10 cellular contexts compared by ENCODE assay signal in the genomic region with DNA sequence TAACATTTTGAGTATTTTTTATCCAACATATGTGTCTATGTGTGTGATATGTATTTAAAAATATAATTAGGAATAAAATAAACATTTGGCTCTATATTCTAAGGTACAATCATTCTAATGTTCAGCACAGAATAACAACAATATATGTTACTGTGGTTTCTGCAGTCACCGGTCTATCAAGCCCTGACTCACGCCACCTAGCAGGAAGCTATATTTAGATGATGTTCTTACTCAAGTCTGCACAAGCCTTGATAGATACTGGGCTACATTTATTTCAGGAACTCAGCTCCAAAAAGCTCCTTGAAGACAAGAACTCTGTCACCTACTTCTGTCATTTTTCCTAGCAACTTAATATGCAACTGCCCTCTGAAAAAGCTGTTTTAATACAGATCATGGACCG.
DNase-seq lines count a peak whose midpoint lies in the region; ATAC-seq, FAIRE-seq and TF ChIP-seq lines count a peak whose summit lies in the region.
"Had no signal": no experiment of that assay in that cellular context is flagged by ENCODE, and none has a peak within 500 bp of the region (broad histone marks: within the 10 kb centered on the region; RNA-seq: fewer than 3 reads in every experiment).

No MANE protein-coding gene starts in this region.

- H3K4me3 ChIP-seq in breast epithelium (no peak overlapping the region), astrocyte (ENCODE audit: insufficient read depth, low read depth, low read length) (no peak overlapping the region), testis (no peak overlapping the region), left ventricle myocardium inferior (no peak overlapping the region)

- intact Hi-C loops in MCF 10A (cut with micrococcal nuclease) (no loop called here), breast epithelium (cut with DNase I; ENCODE audit: low total_unique reads) (no loop called here), testis (cut with DNase I; ENCODE audit: low total_unique reads) (no loop called here), left ventricle myocardium inferior (cut with micrococcal nuclease) (no loop called here)

- peak overlapping the region; percentile 74 for H3K27ac Mint-ChIP-seq in MCF 10A (ENCODE audit: low read depth, unreplicated experiment)
- peak overlapping the region; percentile 91 for H3K27ac Mint-ChIP-seq in astrocyte (ENCODE audit: unreplicated experiment)

- peak; percentile 75 for DNase-seq in MCF 10A (ENCODE audit: unreplicated experiment)
- no peak for DNase-seq in breast epithelium (ENCODE audit: low spot score in 2 of 2)
- peak; percentile 76 for DNase-seq in astrocyte (ENCODE audit: low read depth)
- DNase-seq in activated T-cell treated with anti-CD3 and anti-CD28 coated beads, Interleukin-2, amount 50 U/mL, for 4 hours = no peak
- no peak for DNase-seq in G401 (ENCODE audit: low spot score)
- no peak for DNase-seq in testis
- no peak for DNase-seq in left ventricle myocardium inferior
- DNase-seq: 8988T had no signal

- peaks cover 5% of the 10 kb centered on the region for H3K4me1 Mint-ChIP-seq in MCF 10A (ENCODE audit: insufficient read depth, unreplicated experiment)
- H3K4me1 Mint-ChIP-seq in astrocyte (ENCODE audit: low read depth, unreplicated experiment) = peaks cover 19% of the 10 kb centered on the region
- no peaks in the 10 kb centered on the region for H3K4me1 Mint-ChIP-seq in activated T-cell treated with anti-CD3 and anti-CD28 coated beads, Interleukin-2, amount 50 U/mL, for 4 hours (ENCODE audit: low read depth)

- whole genome bisulfite sequencing in testis, 2 donors = 83 to 89% methylated on average over 3 of the region's 3 CpGs

- H2AFZ ChIP-seq in astrocyte (ENCODE audit: low read depth, low read length) = no peak overlapping the region

- no peaks in the 10 kb centered on the region for H3K79me2 ChIP-seq in astrocyte (ENCODE audit: insufficient read depth, low read length)

- H3K36me3 ChIP-seq in breast epithelium = no peaks in the 10 kb centered on the region
- no peaks in the 10 kb centered on the region for H3K36me3 ChIP-seq in astrocyte (ENCODE audit: insufficient read depth, low read length)
- no peaks in the 10 kb centered on the region for H3K36me3 ChIP-seq in testis (ENCODE audit: low read depth, missing control alignments)
- H3K36me3 ChIP-seq in left ventricle myocardium inferior = no peaks in the 10 kb centered on the region
- H3K36me3 ChIP-seq: neutrophil had no signal

- no TSS peak for BruUV-seq in MCF 10A (replicated peaks; lab: Mats Ljungman, UMichigan)

- H3K4me1 ChIP-seq in breast epithelium (no peaks in the 10 kb centered on the region), astrocyte (ENCODE audit: insufficient read depth, low read length) (peaks cover 13% of the 10 kb centered on the region), testis (no peaks in the 10 kb centered on the region), left ventricle myocardium inferior (peaks cover 35% of the 10 kb centered on the region)

- peak; percentile 93 for ATAC-seq in HG03354 (IDR thresholded peaks at IDR 0.05; ENCODE audit: poor library complexity, severe bottlenecking, unreplicated experiment)
- ATAC-seq in activated T-cell treated with anti-CD3 and anti-CD28 coated beads, Interleukin-2, amount 50 U/mL, for 4 hours = no peak

- H3K4me3 Mint-ChIP-seq in MCF 10A (ENCODE audit: unreplicated experiment) (peak overlapping the region; percentile 32), astrocyte (ENCODE audit: unreplicated experiment) (no peak overlapping the region)
- H3K4me3 Mint-ChIP-seq in activated T-cell treated with anti-CD3 and anti-CD28 coated beads, Interleukin-2, amount 50 U/mL, for 4 hours = no peak overlapping the region

- H3K27me3 Mint-ChIP-seq in MCF 10A (ENCODE audit: insufficient read depth, unreplicated experiment) (peaks cover 11% of the 10 kb centered on the region), astrocyte (ENCODE audit: low read depth, unreplicated experiment) (no peaks in the 10 kb centered on the region)
- H3K27me3 Mint-ChIP-seq in activated T-cell treated with anti-CD3 and anti-CD28 coated beads, Interleukin-2, amount 50 U/mL, for 4 hours (ENCODE audit: low read depth) = no peaks in the 10 kb centered on the region

- no peak for FAIRE-seq in astrocyte (lab: Jason Lieb, UNC)

- in situ Hi-C loops in G401 (cut with HindIII; ENCODE audit: low sequenced_read_pairs) = no loop called here

- POLR2A ChIA-PET in MCF 10A (lab: Yijun Ruan, JAX) = interaction anchor here (0.7 to 5.9 kb wide), 9 partner anchors 20 to 108 kb away, joined by 3 to 38 read pairs (median 5); no protein-coding TSS in a partner anchor

- H3K27ac ChIP-seq in breast epithelium = no peak overlapping the region
- peak overlapping the region; percentile 60 for H3K27ac ChIP-seq in astrocyte (ENCODE audit: low read depth, low read length)
- no peak overlapping the region for H3K27ac ChIP-seq in testis
- H3K27ac ChIP-seq in left ventricle myocardium inferior (replicated peaks) = no peak overlapping the region
- H3K27ac ChIP-seq: neutrophil had no signal

- peak overlapping the region; percentile 50 for H3K4me2 ChIP-seq in astrocyte (ENCODE audit: low read length)

- H3K9me3 Mint-ChIP-seq in MCF 10A (ENCODE audit: unreplicated experiment) (no peaks in the 10 kb centered on the region), astrocyte (ENCODE audit: unreplicated experiment) (no peaks in the 10 kb centered on the region)
- H3K9me3 Mint-ChIP-seq in activated T-cell treated with anti-CD3 and anti-CD28 coated beads, Interleukin-2, amount 50 U/mL, for 4 hours = no peaks in the 10 kb centered on the region

- H3K9me3 ChIP-seq in breast epithelium (no peaks in the 10 kb centered on the region), astrocyte (ENCODE audit: insufficient read depth, low read depth, low read length) (no peaks in the 10 kb centered on the region), testis (no peaks in the 10 kb centered on the region), left ventricle myocardium inferior (replicated peaks) (no peaks in the 10 kb centered on the region)
- H3K9me3 ChIP-seq: neutrophil had no signal

- TF ChIP-seq POLR2A in breast epithelium (IDR thresholded peaks at IDR 0.05) (no peak), testis (IDR thresholded peaks at IDR 0.05) (no peak)

- no peak overlapping the region for H3K9ac ChIP-seq in astrocyte (ENCODE audit: low read length)

- no peaks in the 10 kb centered on the region for H4K20me1 ChIP-seq in astrocyte (ENCODE audit: insufficient read depth, low read length)

- TF ChIP-seq CTCF in MCF 10A (IDR thresholded peaks at IDR 0.05; ENCODE audit: unreplicated experiment) (no peak), breast epithelium (IDR thresholded peaks at IDR 0.05) (no peak), astrocyte (IDR thresholded peaks at IDR 0.05; ENCODE audit: insufficient read depth, low read depth, low read length) (no peak), testis (IDR thresholded peaks at IDR 0.05) (no peak), left ventricle myocardium inferior (IDR thresholded peaks at IDR 0.05; ENCODE audit: borderline replicate concordance) (no peak)

- CTCF ChIA-PET in MCF 10A (lab: Yijun Ruan, JAX) = interaction anchor here (0.6 to 2.6 kb wide), 3 partner anchors 10 to 186 kb away, joined by 3 to 20 read pairs (median 7); no protein-coding TSS in a partner anchor

- H3K36me3 Mint-ChIP-seq in MCF 10A (ENCODE audit: insufficient read depth, unreplicated experiment) (no peaks in the 10 kb centered on the region), astrocyte (ENCODE audit: low read depth, unreplicated experiment) (no peaks in the 10 kb centered on the region)
- no peaks in the 10 kb centered on the region for H3K36me3 Mint-ChIP-seq in activated T-cell treated with anti-CD3 and anti-CD28 coated beads, Interleukin-2, amount 50 U/mL, for 4 hours (ENCODE audit: insufficient read depth)

- H3K27me3 ChIP-seq in breast epithelium (peaks cover 0 to 18% of the 10 kb centered on the region in 2 donors), astrocyte (ENCODE audit: insufficient read depth, low read length) (no peaks in the 10 kb centered on the region), testis (no peaks in the 10 kb centered on the region), left ventricle myocardium inferior (ENCODE audit: low read depth) (no peaks in the 10 kb centered on the region)
- H3K27me3 ChIP-seq: neutrophil had no signal

Comparison
In these comparisons a context has a peak if more than half of its experiments do, and no peak if none do; other contexts are left out.
1. DNase-seq: peak in MCF 10A (single experiment) and astrocyte (single experiment); none in breast epithelium (0 of 2), activated T-cell treated with anti-CD3 and anti-CD28 coated beads, Interleukin-2, amount 50 U/mL, for 4 hours (single experiment), G401 (single experiment), testis (single experiment) and left ventricle myocardium inferior (single experiment).